ENCODE assay signal across 10 cellular contexts in genomic region chr21:31781737-31782136, GRCh38. TPM values are rescaled to one million over a fixed set of nuclear protein-coding genes. Genes with fewer than 3 reads are reported as not detected.
DNase-seq lines count a peak whose midpoint lies in the region; ATAC-seq, FAIRE-seq and TF ChIP-seq lines count a peak whose summit lies in the region.
"Had no signal": no experiment of that assay in that cellular context is flagged by ENCODE, and none has a peak within 500 bp of the region (broad histone marks: within the 10 kb centered on the region; RNA-seq: fewer than 3 reads in every experiment).

No MANE protein-coding gene starts in this region.

- H3K4me3 ChIP-seq in foreskin fibroblast (ENCODE audit: low read depth in 1 of 2, low read length in 2 of 2) (no peak overlapping the region), thoracic aorta (no peak overlapping the region), small intestine (ENCODE audit: low read depth in 1 of 2, low read length in 2 of 2) (no peak overlapping the region)
- H3K4me3 ChIP-seq: BLaER1 had no signal

- H3K27ac ChIP-seq in thoracic aorta (no peak overlapping the region), small intestine (ENCODE audit: low read depth in 1 of 2, low read length in 1 of 2) (no peak overlapping the region)
- H3K27ac ChIP-seq: BLaER1 had no signal

- H3K9me3 ChIP-seq in thoracic aorta (no peaks in the 10 kb centered on the region), small intestine (ENCODE audit: control insufficient read depth, low read depth) (no peaks in the 10 kb centered on the region)
- H3K9me3 ChIP-seq: BLaER1 had no signal

- no peak for FAIRE-seq in small intestine (lab: Jason Lieb, UNC)

- H3K36me3 ChIP-seq in thoracic aorta (no peaks in the 10 kb centered on the region), small intestine (ENCODE audit: control insufficient read depth in 2 of 2, insufficient read depth in 2 of 2, low read length in 2 of 2) (no peaks in the 10 kb centered on the region)
- H3K36me3 ChIP-seq: BLaER1 had no signal

- no peak for TF ChIP-seq CTCF in foreskin fibroblast (IDR thresholded peaks at IDR 0.05; ENCODE audit: low read depth, low read length)
- no peak for TF ChIP-seq CTCF in thoracic aorta (IDR thresholded peaks at IDR 0.05)

- H3K27me3 ChIP-seq in thoracic aorta (replicated peaks; ENCODE audit: insufficient read depth) (no peaks in the 10 kb centered on the region), small intestine (ENCODE audit: control insufficient read depth in 2 of 2, insufficient read depth in 2 of 2, low read length in 2 of 2) (no peaks in the 10 kb centered on the region)
- H3K27me3 ChIP-seq: BLaER1 had no signal

- ATAC-seq in thoracic aorta (ENCODE audit: insufficient number of reproducible peaks, low FRiP score, low read depth) = no peak
- no peak for ATAC-seq in HG02884 (IDR thresholded peaks at IDR 0.05; ENCODE audit: unreplicated experiment)

- H3K4me1 ChIP-seq in thoracic aorta (ENCODE audit: control insufficient read depth in 1 of 2, low read depth in 2 of 2) = peaks cover 0 to 8% of the 10 kb centered on the region in 2 donors
- no peaks in the 10 kb centered on the region for H3K4me1 ChIP-seq in small intestine (ENCODE audit: control insufficient read depth in 2 of 2, insufficient read depth in 1 of 2, low read depth in 1 of 2, low read length in 1 of 2)
- H3K4me1 ChIP-seq: BLaER1 had no signal

- DNase-seq in NCI-H510A treated with DMSO at 0.1 percent for 48 hours (lab: John Stamatoyannopoulos, UW) (peak; percentile 61), NCI-H510A (lab: John Stamatoyannopoulos, UW) (no peak), NCI-H226 (peak; percentile 57), foreskin fibroblast (peak; percentile 43 to 83), thoracic aorta (ENCODE audit: low spot score) (peak; percentile 21), small intestine (no peak)
- DNase-seq in activated naive CD4-positive, alpha-beta T cell (lab: John Stamatoyannopoulos, UW) = no peak
- DNase-seq: nephron progenitor cell had no signal

- WGBS in small intestine, 3 donors = 2 to 4% (median 4%) methylated on average over 3 of the region's 3 CpGs

RNA-seq across cellular contexts. Expression of gene SCAF4, which starts 49.8 kb away (rescaled TPM):
- total RNA-seq in thoracic aorta = 10 to 100 TPM; 15.4 to 27.5 TPM
- polyA plus RNA-seq in small intestine = 10 to 100 TPM in 2 of 3 donors, 1 to 10 TPM in 1; 10.0 to 13.9 (median 10.7) TPM

Comparison
In these comparisons a context has a peak if more than half of its experiments do, and no peak if none do; other contexts are left out.
1. DNase-seq: peak in NCI-H510A treated with DMSO at 0.1 percent for 48 hours (single experiment), NCI-H226 (single experiment), foreskin fibroblast (2 of 2) and thoracic aorta (single experiment); none in NCI-H510A (single experiment), small intestine (single experiment) and activated naive CD4-positive, alpha-beta T cell (0 of 4).